ENCODE assay signal across 12 cellular contexts in the genomic region with DNA sequence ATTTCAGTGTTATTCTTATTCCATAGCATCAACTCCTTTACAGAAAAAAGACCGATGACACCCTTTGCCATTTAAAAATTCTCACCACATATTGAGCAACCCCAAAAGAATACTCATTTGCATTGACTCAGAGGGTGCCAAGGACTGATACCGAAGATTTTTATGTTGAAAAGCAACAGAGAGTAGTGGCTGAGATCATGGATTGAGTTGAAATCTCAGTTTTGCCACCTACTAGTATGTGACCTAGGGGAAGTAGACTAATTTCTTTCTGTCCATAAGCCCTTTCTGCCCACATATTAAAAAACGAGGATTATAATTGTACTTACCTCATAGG.
DNase-seq lines count a peak whose midpoint lies in the region; ATAC-seq and TF ChIP-seq lines count a peak whose summit lies in the region.
"Had no signal": no experiment of that assay in that cellular context is flagged by ENCODE, and none has a peak within 500 bp of the region (broad histone marks: within the 10 kb centered on the region; RNA-seq: fewer than 3 reads in every experiment).

No MANE protein-coding gene starts in this region.

- POLR2A ChIA-PET in activated CD8-positive, alpha-beta T cell treated with anti-CD3 and anti-CD28 coated beads for 36 hours (lab: Charles Lee): interaction anchor here (0.6 to 8.0 kb wide), 32 partner anchors 9 to 332 kb away, joined by 3 to 92 read pairs (median 5); no protein-coding TSS in a partner anchor

- H3K9me3 ChIP-seq in upper lobe of right lung (no peaks in the 10 kb centered on the region), left lung (no peaks in the 10 kb centered on the region)

- H3K4me1 Mint-ChIP-seq in activated naive CD4-positive, alpha-beta T cell treated with anti-CD3 and anti-CD28 coated beads, Interleukin-2, amount 50 U/mL, for 24 hours: peaks cover 84% of the 10 kb centered on the region
- peaks cover 81% of the 10 kb centered on the region for H3K4me1 Mint-ChIP-seq in activated CD8-positive, alpha-beta T cell treated with anti-CD3 and anti-CD28 coated beads for 36 hours (ENCODE audit: low read depth)

- H3K4me3 ChIP-seq in upper lobe of right lung (no peak overlapping the region), left lung (no peak overlapping the region)

- intact Hi-C loops in activated CD8-positive, alpha-beta T cell treated with anti-CD3 and anti-CD28 coated beads for 36 hours (cut with micrococcal nuclease): no loop called here
- intact Hi-C loops in upper lobe of right lung (cut with DNase I) (no loop called here), left lung (cut with DNase I) (no loop called here)

- CTCF ChIA-PET in activated CD8-positive, alpha-beta T cell treated with anti-CD3 and anti-CD28 coated beads for 36 hours (lab: Charles Lee): interaction anchor here (0.9 to 8.8 kb wide), 7 partner anchors 19 to 308 kb away, joined by 3 to 69 read pairs (median 5); no protein-coding TSS in a partner anchor

- no peak for DNase-seq in activated naive CD4-positive, alpha-beta T cell (lab: John Stamatoyannopoulos, UW)
- peak; percentile 24 for DNase-seq in activated CD8-positive, alpha-beta T cell treated with anti-CD3 and anti-CD28 coated beads for 36 hours
- DNase-seq in upper lobe of right lung (no peak), left lung (no peak), NCI-H2107 (lab: John Stamatoyannopoulos, UW) (no peak)
- DNase-seq: HCEC 1CT, NCI-H1436 treated with DMSO at 0.1 percent for 48 hours, NCI-H82 had no signal

- peak overlapping the region; percentile 81 for H3K4me3 Mint-ChIP-seq in activated naive CD4-positive, alpha-beta T cell treated with anti-CD3 and anti-CD28 coated beads, Interleukin-2, amount 50 U/mL, for 24 hours
- H3K4me3 Mint-ChIP-seq in activated CD8-positive, alpha-beta T cell treated with anti-CD3 and anti-CD28 coated beads for 36 hours: peak overlapping the region; percentile 58
- H3K4me3 Mint-ChIP-seq: WTC11 had no signal

- H3K4me1 ChIP-seq in upper lobe of right lung (no peaks in the 10 kb centered on the region), left lung (peaks cover 0 to 28% of the 10 kb centered on the region in 2 donors)

- ATAC-seq in HG03442 (IDR thresholded peaks at IDR 0.05; ENCODE audit: unreplicated experiment) (peak; percentile 38), upper lobe of right lung (peak; percentile 54), GM19397 (IDR thresholded peaks at IDR 0.05; ENCODE audit: unreplicated experiment) (no peak), left lung (no peak)
- ATAC-seq in activated CD8-positive, alpha-beta T cell treated with anti-CD3 and anti-CD28 coated beads for 36 hours: peak; percentile 60
- ATAC-seq: WTC11 had no signal

- no peak for TF ChIP-seq CTCF in activated CD8-positive, alpha-beta T cell treated with anti-CD3 and anti-CD28 coated beads for 36 hours (IDR thresholded peaks at IDR 0.05)
- TF ChIP-seq CTCF in upper lobe of right lung (IDR thresholded peaks at IDR 0.05): no peak
- no peak for TF ChIP-seq CTCF in left lung (IDR thresholded peaks at IDR 0.05)

- no peaks in the 10 kb centered on the region for H3K9me3 Mint-ChIP-seq in activated naive CD4-positive, alpha-beta T cell treated with anti-CD3 and anti-CD28 coated beads, Interleukin-2, amount 50 U/mL, for 24 hours
- H3K9me3 Mint-ChIP-seq in activated CD8-positive, alpha-beta T cell treated with anti-CD3 and anti-CD28 coated beads for 36 hours: peaks cover 22% of the 10 kb centered on the region
- H3K9me3 Mint-ChIP-seq: WTC11 had no signal

- no peaks in the 10 kb centered on the region for H3K27me3 ChIP-seq in upper lobe of right lung
- H3K27me3 ChIP-seq in left lung: no peaks in the 10 kb centered on the region

- H3K27ac Mint-ChIP-seq in activated naive CD4-positive, alpha-beta T cell treated with anti-CD3 and anti-CD28 coated beads, Interleukin-2, amount 50 U/mL, for 24 hours: peak overlapping the region; percentile 57
- H3K27ac Mint-ChIP-seq in activated CD8-positive, alpha-beta T cell treated with anti-CD3 and anti-CD28 coated beads for 36 hours: peak overlapping the region; percentile 92
- H3K27ac Mint-ChIP-seq: WTC11 had no signal

- H3K36me3 ChIP-seq in upper lobe of right lung (no peaks in the 10 kb centered on the region), left lung (no peaks in the 10 kb centered on the region)

- no peaks in the 10 kb centered on the region for H3K27me3 Mint-ChIP-seq in activated naive CD4-positive, alpha-beta T cell treated with anti-CD3 and anti-CD28 coated beads, Interleukin-2, amount 50 U/mL, for 24 hours
- no peaks in the 10 kb centered on the region for H3K27me3 Mint-ChIP-seq in activated CD8-positive, alpha-beta T cell treated with anti-CD3 and anti-CD28 coated beads for 36 hours

- peaks cover 2% of the 10 kb centered on the region for H3K36me3 Mint-ChIP-seq in activated naive CD4-positive, alpha-beta T cell treated with anti-CD3 and anti-CD28 coated beads, Interleukin-2, amount 50 U/mL, for 24 hours
- peaks cover 41% of the 10 kb centered on the region for H3K36me3 Mint-ChIP-seq in activated CD8-positive, alpha-beta T cell treated with anti-CD3 and anti-CD28 coated beads for 36 hours (ENCODE audit: low read depth)
- H3K36me3 Mint-ChIP-seq: WTC11 had no signal

- H3K27ac ChIP-seq in upper lobe of right lung (no peak overlapping the region), left lung (no peak overlapping the region)

Comparison
In these comparisons a context has a peak if more than half of its experiments do, and no peak if none do; other contexts are left out.
1. ATAC-seq: peak in HG03442 (single experiment), activated CD8-positive, alpha-beta T cell treated with anti-CD3 and anti-CD28 coated beads for 36 hours (single experiment) and upper lobe of right lung (single experiment); none in GM19397 (single experiment) and left lung (single experiment).